Comparison of ENCODE assay signal across 27 cellular contexts in genomic region chr6:14510038-14510437, GRCh38.
DNase-seq lines count a peak whose midpoint lies in the region; ATAC-seq, FAIRE-seq and TF ChIP-seq lines count a peak whose summit lies in the region.
"Had no signal": no experiment of that assay in that cellular context is flagged by ENCODE, and none has a peak within 500 bp of the region (broad histone marks: within the 10 kb centered on the region; RNA-seq: fewer than 3 reads in every experiment).

No MANE protein-coding gene starts in this region.

- no peaks in the 10 kb centered on the region for H3K4me1 ChIP-seq in H9 (ENCODE audit: insufficient read depth, low read length)
- no peaks in the 10 kb centered on the region for H3K4me1 ChIP-seq in PC-3 (ENCODE audit: insufficient read depth, low read length)
- H3K4me1 ChIP-seq in H1 (replicated peaks in 1 of 4; ENCODE audit: control insufficient read depth in 3 of 4, insufficient read depth in 4 of 4, low read length in 3 of 4), result peaks cover 0 to 4% (median 0%) of the 10 kb centered on the region in 4 experiments; a peak in 2 of 7 replicates
- H3K4me1 ChIP-seq in osteoblast (ENCODE audit: insufficient read depth, low read length), result no peaks in the 10 kb centered on the region
- H3K4me1 ChIP-seq: lower lobe of right lung, psoas muscle had no signal

- no peaks in the 10 kb centered on the region for H3K36me3 ChIP-seq in PC-3 (ENCODE audit: low read depth, low read length)
- H3K36me3 ChIP-seq in H1 (ENCODE audit: control insufficient read depth in 2 of 4, insufficient read depth in 4 of 4, low read length in 3 of 4), result no peaks in the 10 kb centered on the region
- no peaks in the 10 kb centered on the region for H3K36me3 ChIP-seq in osteoblast (ENCODE audit: insufficient read depth, low read length)
- H3K36me3 ChIP-seq: lower lobe of right lung, neural progenitor cell had no signal

- ATAC-seq in PC-3 (no peak), GM18870 (IDR thresholded peaks at IDR 0.05; ENCODE audit: unreplicated experiment) (no peak)
- ATAC-seq: activated CD4-positive, alpha-beta T cell treated with anti-CD3 and anti-CD28 coated beads for 36 hours; lower lobe of right lung; psoas muscle; Right ventricle myocardium inferior; stimulated activated effector memory CD8-positive, alpha-beta T cell treated with anti-CD3 and anti-CD28 coated beads, Interleukin-12 subunit alpha, Interleukin-12 subunit beta, amount 100 ng/mL, for 72 hours; T-cell had no signal

- no peak overlapping the region for H2AK5ac ChIP-seq in H9 (ENCODE audit: insufficient read length, low read length)
- H2AK5ac ChIP-seq in H1 (ENCODE audit: low read depth, low read length), result no peak overlapping the region

- H4K8ac ChIP-seq in H9 (replicated peaks; ENCODE audit: insufficient read length, low read depth, low read length), result no peak overlapping the region
- H4K8ac ChIP-seq in H1 (ENCODE audit: extremely low read depth, insufficient read depth, low read length), result no peak overlapping the region

- no peaks in the 10 kb centered on the region for H4K20me1 ChIP-seq in H9 (ENCODE audit: control insufficient read depth, insufficient read depth, insufficient read length)
- H4K20me1 ChIP-seq in PC-3 (ENCODE audit: low read length), result no peaks in the 10 kb centered on the region
- H4K20me1 ChIP-seq in H1 (replicated peaks in 1 of 2; ENCODE audit: control insufficient read depth in 1 of 2, insufficient read depth in 2 of 2, low read length in 2 of 2), result no peaks in the 10 kb centered on the region
- no peaks in the 10 kb centered on the region for H4K20me1 ChIP-seq in osteoblast (ENCODE audit: insufficient read depth, low read length)

- H3K23me2 ChIP-seq in H9 (ENCODE audit: insufficient read length, low read depth, low read length, poor library complexity, severe bottlenecking) (no peaks in the 10 kb centered on the region), H1 (ENCODE audit: low read depth, low read length) (no peaks in the 10 kb centered on the region; the same call in 1 of the 2 replicates)

- peaks cover 10 to 14% of the 10 kb centered on the region in 2 experiments for H3K4me1 Mint-ChIP-seq in H9

- H3K4me3 ChIP-seq in PC-3 (ENCODE audit: low read length), result no peak overlapping the region
- no peak overlapping the region for H3K4me3 ChIP-seq in H1 (ENCODE audit: extremely low read depth in 1 of 4, insufficient read depth in 2 of 4, low read depth in 3 of 4, low read length in 4 of 4)
- H3K4me3 ChIP-seq in osteoblast (ENCODE audit: insufficient read depth, low read length), result no peak overlapping the region
- no peak overlapping the region for H3K4me3 ChIP-seq in lower leg skin (ENCODE audit: low read depth, poor library complexity, severe bottlenecking)
- H3K4me3 ChIP-seq: lower lobe of right lung, neural progenitor cell, psoas muscle had no signal

- H4K5ac ChIP-seq in H9 (ENCODE audit: insufficient read length, low read depth, low read length) (no peak overlapping the region), H1 (ENCODE audit: insufficient read length, low read depth, low read length) (no peak overlapping the region)

- no peak for TF ChIP-seq EP300 in H1 (IDR thresholded peaks at IDR 0.05; ENCODE audit: borderline replicate concordance in 1 of 2, low read depth in 2 of 2, low read length in 2 of 2)

- CTCF ChIA-PET in PC-3 (lab: Charles Lee) (interaction anchor here (0.5 kb wide), 1 partner anchor 10 kb away, joined by 3 read pairs; no protein-coding TSS in a partner anchor), H1 (lab: Charles Lee; ENCODE audit: partially characterized antibody) (interaction anchor here (0.8 to 1.5 kb wide), 8 partner anchors 11 to 1117 kb away, joined by 3 to 6 read pairs (median 3); no protein-coding TSS in a partner anchor)

- H3K23ac ChIP-seq in H9 (ENCODE audit: insufficient read length, low read depth, low read length) (no peak overlapping the region), H1 (ENCODE audit: insufficient read length) (no peak overlapping the region)

- no peak overlapping the region for H4K91ac ChIP-seq in H9 (ENCODE audit: insufficient read length, low read depth, low read length)
- no peak overlapping the region for H4K91ac ChIP-seq in H1 (replicated peaks; ENCODE audit: insufficient read length, low read length)

- H3K79me1 ChIP-seq in H9 (ENCODE audit: insufficient read depth, low read depth, low read length, poor library complexity, severe bottlenecking) (no peaks in the 10 kb centered on the region), H1 (ENCODE audit: low read depth, low read length) (no peaks in the 10 kb centered on the region)

- no peaks in the 10 kb centered on the region; a peak in 1 of 5 replicates for H3K9me3 Mint-ChIP-seq in H9
- H3K9me3 Mint-ChIP-seq: CD4-positive, alpha-beta T cell; stimulated activated effector memory CD8-positive, alpha-beta T cell treated with anti-CD3 and anti-CD28 coated beads, Interleukin-12 subunit alpha, Interleukin-12 subunit beta, amount 100 ng/mL, for 72 hours; T-cell had no signal

- H3K4me2 ChIP-seq in H9 (ENCODE audit: insufficient read depth, insufficient read length, low read length) (no peak overlapping the region), PC-3 (ENCODE audit: low read length) (no peak overlapping the region), H1 (ENCODE audit: insufficient read depth in 1 of 2, low read depth in 2 of 2, low read length in 2 of 2) (no peak overlapping the region), osteoblast (ENCODE audit: insufficient read depth, low read length) (no peak overlapping the region)
- H3K4me2 ChIP-seq: neural progenitor cell had no signal

- BruUV-seq in PC-3 (replicated peaks; lab: Mats Ljungman, UMichigan), result no TSS peak

- intact Hi-C loops in PC-3 (cut with micrococcal nuclease), result no loop called here
- intact Hi-C loops in lower leg skin (cut with DNase I; ENCODE audit: low total_unique reads), result no loop called here

- H3K9me2 ChIP-seq in PC-3 (replicated peaks; ENCODE audit: low read length), result no peaks in the 10 kb centered on the region

- peaks cover 0 to 4% (median 0%) of the 10 kb centered on the region in 3 experiments; a peak in 2 of 7 replicates for H3K36me3 Mint-ChIP-seq in H9 (ENCODE audit: insufficient read depth in 1 of 3, low read depth in 3 of 3)
- H3K36me3 Mint-ChIP-seq: stimulated activated effector memory CD8-positive, alpha-beta T cell treated with anti-CD3 and anti-CD28 coated beads, Interleukin-12 subunit alpha, Interleukin-12 subunit beta, amount 100 ng/mL, for 72 hours; T-cell had no signal

- no peaks in the 10 kb centered on the region for H3F3A ChIP-seq in PC-3 (ENCODE audit: low read length, unreplicated experiment)

- H3K27ac Mint-ChIP-seq in H9, result no peak overlapping the region
- H3K27ac Mint-ChIP-seq: CD4-positive, alpha-beta T cell; stimulated activated effector memory CD8-positive, alpha-beta T cell treated with anti-CD3 and anti-CD28 coated beads, Interleukin-12 subunit alpha, Interleukin-12 subunit beta, amount 100 ng/mL, for 72 hours; T-cell had no signal

- no peak overlapping the region for H3K14ac ChIP-seq in H9 (ENCODE audit: insufficient read depth, low read length)
- no peak overlapping the region for H3K14ac ChIP-seq in H1 (ENCODE audit: insufficient read length)

- H3K56ac ChIP-seq in H9 (ENCODE audit: insufficient read length, low read depth, low read length) (no peak overlapping the region), H1 (replicated peaks; ENCODE audit: insufficient read length, low read depth, low read length) (no peak overlapping the region)

- no peak overlapping the region for H2BK12ac ChIP-seq in H9 (ENCODE audit: insufficient read length, low read depth, low read length)
- H2BK12ac ChIP-seq in H1 (ENCODE audit: low read depth, low read length), result 0 out of 2 replicates have a peak overlapping the region, but pooled peaks have one; percentile 13

- H3K79me2 ChIP-seq in H9 (ENCODE audit: insufficient read depth, low read length), result no peaks in the 10 kb centered on the region
- no peaks in the 10 kb centered on the region for H3K79me2 ChIP-seq in PC-3 (ENCODE audit: low read length)
- H3K79me2 ChIP-seq in H1 (ENCODE audit: control insufficient read depth in 1 of 2, insufficient read depth in 2 of 2, low read length in 2 of 2), result no peaks in the 10 kb centered on the region
- no peaks in the 10 kb centered on the region for H3K79me2 ChIP-seq in osteoblast (ENCODE audit: insufficient read depth, low read length)

- H3K27ac ChIP-seq in H9 (ENCODE audit: insufficient read length, low read depth, low read length), result no peak overlapping the region
- H3K27ac ChIP-seq in PC-3 (ENCODE audit: low read length), result no peak overlapping the region
- no peak overlapping the region for H3K27ac ChIP-seq in H1 (ENCODE audit: low read depth, low read length)
- no peak overlapping the region for H3K27ac ChIP-seq in osteoblast (ENCODE audit: low read depth, low read length)
- H3K27ac ChIP-seq: lower lobe of right lung, neural progenitor cell, psoas muscle had no signal

- no peak overlapping the region for H3T11ph ChIP-seq in H9 (ENCODE audit: low read length)

- POLR2A ChIA-PET in PC-3 (lab: Charles Lee; ENCODE audit: unreplicated experiment) (no interaction called here), H1 (lab: Charles Lee; ENCODE audit: partially characterized antibody) (no interaction called here)

- FAIRE-seq in H1 (lab: Jason Lieb, UNC), result no peak
- FAIRE-seq: G401.6, small intestine, TTC549, urothelium cell line had no signal

- H3K9me3 ChIP-seq in H9 (ENCODE audit: control insufficient read depth, low read depth, low read length), result no peaks in the 10 kb centered on the region
- H3K9me3 ChIP-seq in PC-3 (ENCODE audit: low read length), result no peaks in the 10 kb centered on the region
- H3K9me3 ChIP-seq in H1 (ENCODE audit: insufficient read depth in 2 of 2, low read depth in 1 of 2, low read length in 1 of 2), result no peaks in the 10 kb centered on the region
- H3K9me3 ChIP-seq in osteoblast (ENCODE audit: low read depth, low read length), result no peaks in the 10 kb centered on the region
- H3K9me3 ChIP-seq: lower lobe of right lung, psoas muscle had no signal

- no peak overlapping the region for H2BK5ac ChIP-seq in H9 (ENCODE audit: insufficient read length, low read length)
- no peak overlapping the region for H2BK5ac ChIP-seq in H1 (ENCODE audit: low read depth, low read length)

- WGBS in H9 (ENCODE audit: extremely low coverage, insufficient read length, low lambda C conversion rate), result no CpG with 5 or more reads among the region's 6 CpGs
- 84% methylated on average over 6 of the region's 6 CpGs; no CpG with 5 or more reads in 1 of the 2 experiments for WGBS in H1 (ENCODE audit: extremely low coverage in 1 of 2, insufficient coverage in 1 of 2, insufficient read length in 1 of 2, insufficient replicate concordance in 2 of 2, low coverage in 1 of 2, low lambda C conversion rate in 2 of 2, missing lambda C conversion rate in 1 of 2), 2 experiments
- WGBS in lower leg skin, 2 donors, result 89 to 93% methylated on average over 6 of the region's 6 CpGs

- no peak overlapping the region for H2AFZ ChIP-seq in H9 (ENCODE audit: low read length)
- no peak overlapping the region for H2AFZ ChIP-seq in PC-3 (ENCODE audit: low read length)
- H2AFZ ChIP-seq in H1 (ENCODE audit: low read length), result no peak overlapping the region
- no peak overlapping the region for H2AFZ ChIP-seq in osteoblast (ENCODE audit: low read length)
- H2AFZ ChIP-seq: neural progenitor cell had no signal

- H3K18ac ChIP-seq in H9 (ENCODE audit: insufficient read length, low read depth, low read length) (no peak overlapping the region), H1 (ENCODE audit: extremely low read depth, low read length) (no peak overlapping the region)

- H2BK120ac ChIP-seq in H9 (ENCODE audit: low read depth, low read length, poor library complexity, severe bottlenecking) (no peak overlapping the region), H1 (replicated peaks; ENCODE audit: low read depth, low read length) (no peak overlapping the region)

- peak; percentile 39; the same call in 2 of the 3 replicates for TF ChIP-seq CTCF in H9 (conservative IDR thresholded peaks at IDR 0.05)
- peak; percentile 37 for TF ChIP-seq CTCF in PC-3 (conservative IDR thresholded peaks at IDR 0.05; ENCODE audit: low read depth, low read length)
- peak in 1 of 3 experiments; percentile 38; a peak in 1 of 4 replicates for TF ChIP-seq CTCF in H1 (IDR thresholded peaks at IDR 0.05; ENCODE audit: control extremely low read depth in 1 of 3, insufficient read depth in 1 of 3, low read depth in 1 of 3, low read length in 3 of 3)
- TF ChIP-seq CTCF in osteoblast (IDR thresholded peaks at IDR 0.05; ENCODE audit: extremely low read depth, low read depth, low read length), result peak; percentile 10
- no peak for TF ChIP-seq CTCF in lower leg skin (IDR thresholded peaks at IDR 0.05)

- no peak overlapping the region for H2BK15ac ChIP-seq in H9 (ENCODE audit: low read depth, low read length)
- H2BK15ac ChIP-seq in H1 (ENCODE audit: low read length), result no peak overlapping the region; the same call in 1 of the 2 replicates

- DNase-seq in H9, result no peak
- DNase-seq in PC-3, result no peak
- DNase-seq in H1 (ENCODE audit: low read depth in 1 of 2, low spot score in 2 of 2), result no peak
- no peak for DNase-seq in osteoblast (ENCODE audit: insufficient read length, low spot score, missing footprints)
- no peak for DNase-seq in GF-D8 (lab: John Stamatoyannopoulos, UW)
- DNase-seq in lower leg skin (ENCODE audit: low spot score in 2 of 2), result no peak
- DNase-seq: activated CD4-positive, alpha-beta T cell treated with anti-CD3 and anti-CD28 coated beads for 36 hours; activated naive CD4-positive, alpha-beta T cell treated with anti-CD3 and anti-CD28 coated beads, Interleukin-2, amount 50 U/mL, for 16 hours; activated T-cell treated with anti-CD3 and anti-CD28 coated beads, Interleukin-2, amount 50 U/mL, for 48 hours; aorta; CD4-positive, alpha-beta T cell; central memory CD4-positive, alpha-beta T cell; DMS153; lower lobe of right lung; NCI-H1436; NCI-H524 treated with DMSO at 0.1 percent for 48 hours; psoas muscle; small intestine; stimulated activated CD4-positive, alpha-beta T cell treated with anti-CD3 and anti-CD28 coated beads, Interleukin-2, amount 100 ng/mL, for 24 hours; T-cell had no signal

- H3K9ac ChIP-seq in H9 (ENCODE audit: extremely low read depth, insufficient read length, low read length), result no peak overlapping the region
- H3K9ac ChIP-seq in PC-3 (ENCODE audit: low read length), result no peak overlapping the region
- H3K9ac ChIP-seq in H1 (replicated peaks in 1 of 4; ENCODE audit: extremely low read depth in 1 of 4, low read depth in 3 of 4, low read length in 3 of 4), result no peak overlapping the region
- H3K9ac ChIP-seq: neural progenitor cell had no signal

- no peak overlapping the region for H3K4ac ChIP-seq in H9 (ENCODE audit: low read depth, low read length)
- no peak overlapping the region for H3K4ac ChIP-seq in H1 (replicated peaks; ENCODE audit: insufficient read length, low read depth, low read length)

- no peaks in the 10 kb centered on the region; the same call in 1 of the 2 replicates for H3K27me3 ChIP-seq in H9 (ENCODE audit: insufficient read depth, low read length)
- no peaks in the 10 kb centered on the region for H3K27me3 ChIP-seq in PC-3 (ENCODE audit: low read length)
- no peaks in the 10 kb centered on the region for H3K27me3 ChIP-seq in H1 (replicated peaks in 1 of 4; ENCODE audit: control insufficient read depth in 3 of 4, extremely low read depth in 1 of 4, insufficient read depth in 3 of 4, low read length in 3 of 4)
- no peaks in the 10 kb centered on the region for H3K27me3 ChIP-seq in osteoblast (ENCODE audit: insufficient read depth, low read length)
- H3K27me3 ChIP-seq: neural progenitor cell had no signal

- TF ChIP-seq POLR2A in H1 (IDR thresholded peaks at IDR 0.05; ENCODE audit: control extremely low read depth in 1 of 2, low read depth in 2 of 2, low read length in 2 of 2), result no peak
- TF ChIP-seq POLR2A in lower leg skin (IDR thresholded peaks at IDR 0.05), result no peak

- no peak overlapping the region for H3K4me3 Mint-ChIP-seq in H9
- H3K4me3 Mint-ChIP-seq: activated CD4-positive, alpha-beta T cell treated with anti-CD3 and anti-CD28 coated beads for 36 hours; CD4-positive, alpha-beta T cell; stimulated activated effector memory CD8-positive, alpha-beta T cell treated with anti-CD3 and anti-CD28 coated beads, Interleukin-12 subunit alpha, Interleukin-12 subunit beta, amount 100 ng/mL, for 72 hours; T-cell had no signal

- TF ChIP-seq RAD21 in H1 (IDR thresholded peaks at IDR 0.05 in 1 of 2, conservative IDR thresholded peaks at IDR 0.05 in 1 of 2; ENCODE audit: low read depth in 2 of 2, low read length in 2 of 2), result peak; percentile 21 to 22; a peak in 2 of 4 replicates

- no peaks in the 10 kb centered on the region; the same call in 1 of the 2 replicates for H3K27me3 Mint-ChIP-seq in H9 (ENCODE audit: low read depth)
- H3K27me3 Mint-ChIP-seq: CD4-positive, alpha-beta T cell; T-cell had no signal

- H2BK20ac ChIP-seq in H9 (ENCODE audit: low read depth, low read length, poor library complexity, severe bottlenecking), result no peak overlapping the region
- no peak overlapping the region for H2BK20ac ChIP-seq in H1 (ENCODE audit: low read length)

Comparison
In these comparisons a context has a peak if more than half of its experiments do, and no peak if none do; other contexts are left out.
1. CTCF ChIP-seq: peak in H9 (single experiment), PC-3 (single experiment) and osteoblast (single experiment); none in lower leg skin (0 of 3).